ENCODE assay signal across 18 cellular contexts in the genomic region with DNA sequence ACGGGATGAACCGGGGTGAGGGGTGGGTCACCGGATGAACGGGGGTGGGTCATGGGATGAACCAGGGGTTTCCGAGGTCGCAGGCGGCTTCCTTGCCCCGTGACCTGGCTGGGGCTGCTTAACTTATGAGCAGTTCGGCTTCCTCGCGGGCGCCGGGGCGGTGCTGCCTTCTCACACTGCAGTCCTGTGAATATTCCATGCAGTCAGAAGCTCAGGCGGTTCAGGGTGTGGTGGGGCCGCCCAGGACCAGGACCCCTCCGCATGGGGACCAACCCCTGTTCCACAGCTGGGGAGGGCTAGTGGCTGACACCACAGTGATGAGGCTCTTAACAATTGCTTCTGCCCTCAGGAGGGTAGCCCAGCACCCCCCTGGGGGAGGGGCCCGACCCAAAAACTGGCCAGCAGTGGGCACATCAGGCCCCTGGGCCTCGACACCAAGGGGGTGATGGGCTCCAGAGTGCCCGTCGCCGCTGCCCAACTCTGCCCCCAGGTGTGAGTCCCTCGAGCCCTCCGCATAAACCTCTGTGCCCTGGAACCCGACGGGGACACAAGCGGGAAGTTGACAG. TPM values are rescaled to one million over a fixed set of nuclear protein-coding genes. Genes with fewer than 3 reads are reported as not detected.
DNase-seq lines count a peak whose midpoint lies in the region; ATAC-seq, FAIRE-seq and TF ChIP-seq lines count a peak whose summit lies in the region.
"Had no signal": no experiment of that assay in that cellular context is flagged by ENCODE, and none has a peak within 500 bp of the region (broad histone marks: within the 10 kb centered on the region; RNA-seq: fewer than 3 reads in every experiment).

No MANE protein-coding gene starts in this region.

- 89% methylated on average over 19 of the region's 27 CpGs for WGBS in smooth muscle cell (ENCODE audit: low lambda C conversion rate)

- H3K4me2 ChIP-seq in smooth muscle cell = no peak overlapping the region
- H3K4me2 ChIP-seq: neural progenitor cell had no signal

- H4K20me1 ChIP-seq in smooth muscle cell (ENCODE audit: low read depth) = no peaks in the 10 kb centered on the region

- no peaks in the 10 kb centered on the region for H3K4me1 ChIP-seq in smooth muscle cell (ENCODE audit: low read depth)
- H3K4me1 ChIP-seq: breast epithelium, neural progenitor cell, SJCRH30 had no signal

- H3K9ac ChIP-seq in smooth muscle cell (ENCODE audit: low read depth) = no peak overlapping the region
- H3K9ac ChIP-seq: neural progenitor cell had no signal

- H3K27ac ChIP-seq in smooth muscle cell (ENCODE audit: low read depth) = no peak overlapping the region
- H3K27ac ChIP-seq: breast epithelium, neural progenitor cell, SJCRH30 had no signal

- DNase-seq in stimulated activated naive CD8-positive, alpha-beta T cell treated with anti-CD3 and anti-CD28 coated beads, Interleukin-15, amount 100 ng/mL, for 72 hours = no peak
- DNase-seq in stimulated activated naive CD8-positive, alpha-beta T cell treated with anti-CD3 and anti-CD28 coated beads, Interleukin-15, Interleukin-2, amounts not matched to agents 100 U/mL and 50 U/mL, for 24 hours = no peak
- DNase-seq in cerebellar cortex (ENCODE audit: low spot score) (peak; percentile 41), OCI-M1 (lab: John Stamatoyannopoulos, UW) (no peak), smooth muscle cell (lab: John Stamatoyannopoulos, UW; ENCODE audit: unreplicated experiment) (no peak), HTR-8/SVneo (ENCODE audit: insufficient read length, low spot score) (no peak), T-helper 1 cell (no peak)
- DNase-seq in natural killer cell treated with Interleukin-12 subunit alpha and Interleukin-12 subunit beta and Interleukin-15 and Interleukin-18, amount 100 ng/mL, for 72 hours (ENCODE audit: low spot score) = peak; percentile 55
- DNase-seq: activated CD4-positive, alpha-beta T cell treated with anti-CD3 and anti-CD28 coated beads, Interleukin-2, amount 10 ng/mL, durations not matched to agents 24 days and 14 days; mesendoderm; NCI-H187; right cardiac atrium; SJCRH30; stimulated activated CD4-positive, alpha-beta T cell treated with anti-CD3 and anti-CD28 coated beads, Interleukin-1b, Interleukin-23, amount 100 ng/mL, for 48 hours had no signal

- no peak overlapping the region for H3K4me3 Mint-ChIP-seq in stimulated activated naive CD8-positive, alpha-beta T cell treated with anti-CD3 and anti-CD28 coated beads, Interleukin-15, amount 100 ng/mL, for 72 hours
- H3K4me3 Mint-ChIP-seq in natural killer cell treated with Interleukin-12 subunit alpha and Interleukin-12 subunit beta and Interleukin-15 and Interleukin-18, amount 100 ng/mL, for 72 hours = no peak overlapping the region
- H3K4me3 Mint-ChIP-seq: activated CD4-positive, alpha-beta T cell treated with anti-CD3 and anti-CD28 coated beads, Interleukin-2, amount 10 ng/mL, durations not matched to agents 24 days and 14 days; activated T-helper 1 cell treated with anti-CD3 and anti-CD28 coated beads, Interleukin-12 subunit alpha, Interleukin-12 subunit beta, Interleukin-2, Interleukin-4 antibody, amounts not matched to agents 30 ng/mL and 10 ng/mL and 1 ng/mL, durations not matched to agents 14 hours and 24 hours and 36 hours; neural progenitor cell had no signal

- peaks cover 35% of the 10 kb centered on the region for H3K27me3 Mint-ChIP-seq in stimulated activated naive CD8-positive, alpha-beta T cell treated with anti-CD3 and anti-CD28 coated beads, Interleukin-15, amount 100 ng/mL, for 72 hours
- peaks cover 11 to 13% of the 10 kb centered on the region in 2 donors for H3K27me3 Mint-ChIP-seq in natural killer cell treated with Interleukin-12 subunit alpha and Interleukin-12 subunit beta and Interleukin-15 and Interleukin-18, amount 100 ng/mL, for 72 hours

- peak; percentile 39 for ATAC-seq in stimulated activated naive CD8-positive, alpha-beta T cell treated with anti-CD3 and anti-CD28 coated beads, Interleukin-15, amount 100 ng/mL, for 72 hours
- no peak for ATAC-seq in stimulated activated naive CD8-positive, alpha-beta T cell treated with anti-CD3 and anti-CD28 coated beads, Interleukin-15, Interleukin-2, amounts not matched to agents 100 U/mL and 50 U/mL, for 24 hours
- peak in 1 of 2 donors; percentile 27 for ATAC-seq in natural killer cell treated with Interleukin-12 subunit alpha and Interleukin-12 subunit beta and Interleukin-15 and Interleukin-18, amount 100 ng/mL, for 72 hours
- ATAC-seq: right cardiac atrium had no signal

- H2AFZ ChIP-seq in smooth muscle cell (ENCODE audit: low read depth) = no peak overlapping the region
- H2AFZ ChIP-seq: neural progenitor cell had no signal

- FAIRE-seq in HTR-8/SVneo (lab: Jason Lieb, UNC) = no peak
- FAIRE-seq: keratinocyte had no signal

- H3K36me3 Mint-ChIP-seq in natural killer cell treated with Interleukin-12 subunit alpha and Interleukin-12 subunit beta and Interleukin-15 and Interleukin-18, amount 100 ng/mL, for 72 hours = no peaks in the 10 kb centered on the region
- H3K36me3 Mint-ChIP-seq: neural progenitor cell had no signal

- H3K27ac Mint-ChIP-seq in stimulated activated naive CD8-positive, alpha-beta T cell treated with anti-CD3 and anti-CD28 coated beads, Interleukin-15, amount 100 ng/mL, for 72 hours = no peak overlapping the region
- no peak overlapping the region for H3K27ac Mint-ChIP-seq in natural killer cell treated with Interleukin-12 subunit alpha and Interleukin-12 subunit beta and Interleukin-15 and Interleukin-18, amount 100 ng/mL, for 72 hours
- H3K27ac Mint-ChIP-seq: activated CD4-positive, alpha-beta T cell treated with anti-CD3 and anti-CD28 coated beads, Interleukin-2, amount 10 ng/mL, durations not matched to agents 24 days and 14 days; activated T-helper 1 cell treated with anti-CD3 and anti-CD28 coated beads, Interleukin-12 subunit alpha, Interleukin-12 subunit beta, Interleukin-2, Interleukin-4 antibody, amounts not matched to agents 30 ng/mL and 10 ng/mL and 1 ng/mL, durations not matched to agents 14 hours and 24 hours and 36 hours; neural progenitor cell had no signal

- H3K9me3 Mint-ChIP-seq in stimulated activated naive CD8-positive, alpha-beta T cell treated with anti-CD3 and anti-CD28 coated beads, Interleukin-15, amount 100 ng/mL, for 72 hours = no peaks in the 10 kb centered on the region
- no peaks in the 10 kb centered on the region for H3K9me3 Mint-ChIP-seq in natural killer cell treated with Interleukin-12 subunit alpha and Interleukin-12 subunit beta and Interleukin-15 and Interleukin-18, amount 100 ng/mL, for 72 hours
- H3K9me3 Mint-ChIP-seq: activated CD4-positive, alpha-beta T cell treated with anti-CD3 and anti-CD28 coated beads, Interleukin-2, amount 10 ng/mL, durations not matched to agents 24 days and 14 days; activated T-helper 1 cell treated with anti-CD3 and anti-CD28 coated beads, Interleukin-12 subunit alpha, Interleukin-12 subunit beta, Interleukin-2, Interleukin-4 antibody, amounts not matched to agents 30 ng/mL and 10 ng/mL and 1 ng/mL, durations not matched to agents 14 hours and 24 hours and 36 hours had no signal

- H3K9me3 ChIP-seq in smooth muscle cell (replicated peaks; ENCODE audit: low read depth) = no peaks in the 10 kb centered on the region
- H3K9me3 ChIP-seq: breast epithelium, SJCRH30 had no signal

- peaks cover 22% of the 10 kb centered on the region for H3K27me3 ChIP-seq in smooth muscle cell (ENCODE audit: low read depth)
- H3K27me3 ChIP-seq: SJCRH30 had no signal

- H3K36me3 ChIP-seq in smooth muscle cell (ENCODE audit: low read depth) = no peaks in the 10 kb centered on the region
- H3K36me3 ChIP-seq: breast epithelium, neural progenitor cell, SJCRH30 had no signal

- TF ChIP-seq CTCF in smooth muscle cell (IDR thresholded peaks at IDR 0.05; ENCODE audit: borderline replicate concordance, insufficient read depth, poor library complexity, severe bottlenecking) = no peak

- H3K4me3 ChIP-seq in smooth muscle cell = no peak overlapping the region
- H3K4me3 ChIP-seq: breast epithelium, neural progenitor cell, SJCRH30 had no signal

- H3K79me2 ChIP-seq in smooth muscle cell (ENCODE audit: low read depth) = no peaks in the 10 kb centered on the region

- H3F3A ChIP-seq in smooth muscle cell (ENCODE audit: low read depth) = no peaks in the 10 kb centered on the region

- no peaks in the 10 kb centered on the region for H3K4me1 Mint-ChIP-seq in stimulated activated naive CD8-positive, alpha-beta T cell treated with anti-CD3 and anti-CD28 coated beads, Interleukin-15, amount 100 ng/mL, for 72 hours
- no peaks in the 10 kb centered on the region for H3K4me1 Mint-ChIP-seq in natural killer cell treated with Interleukin-12 subunit alpha and Interleukin-12 subunit beta and Interleukin-15 and Interleukin-18, amount 100 ng/mL, for 72 hours (ENCODE audit: low read depth in 2 of 2)
- H3K4me1 Mint-ChIP-seq: activated CD4-positive, alpha-beta T cell treated with anti-CD3 and anti-CD28 coated beads, Interleukin-2, amount 10 ng/mL, durations not matched to agents 24 days and 14 days; neural progenitor cell had no signal

RNA-seq across cellular contexts. Expression of gene SLC9A3, which starts 30.9 kb away (rescaled TPM):
- 1 to 10 TPM in 1 of 2 donors, under 1 TPM in 1; 0.21 to 1.1 TPM for total RNA-seq in natural killer cell treated with Interleukin-12 subunit alpha and Interleukin-12 subunit beta and Interleukin-15 and Interleukin-18, amount 100 ng/mL, for 72 hours
- total RNA-seq in smooth muscle cell = 1.1 and 1.8 TPM in 2 replicates
- 0.96 and 1.1 TPM in 2 replicates for polyA plus RNA-seq in smooth muscle cell

RNA-seq across cellular contexts. Expression of gene CEP72, which starts 57.0 kb away (rescaled TPM):
- 10 to 100 TPM; 15.3 to 58.1 TPM for total RNA-seq in natural killer cell treated with Interleukin-12 subunit alpha and Interleukin-12 subunit beta and Interleukin-15 and Interleukin-18, amount 100 ng/mL, for 72 hours
- 3.5 and 4.0 TPM in 2 replicates for total RNA-seq in smooth muscle cell
- 0.77 and 2.7 TPM in 2 replicates for polyA plus RNA-seq in smooth muscle cell

Comparison
In these comparisons a context has a peak if more than half of its experiments do, and no peak if none do; other contexts are left out.
1. DNase-seq: peak in cerebellar cortex (single experiment) and natural killer cell treated with Interleukin-12 subunit alpha and Interleukin-12 subunit beta and Interleukin-15 and Interleukin-18, amount 100 ng/mL, for 72 hours (single experiment); none in stimulated activated naive CD8-positive, alpha-beta T cell treated with anti-CD3 and anti-CD28 coated beads, Interleukin-15, amount 100 ng/mL, for 72 hours (0 of 2), stimulated activated naive CD8-positive, alpha-beta T cell treated with anti-CD3 and anti-CD28 coated beads, Interleukin-15, Interleukin-2, amounts not matched to agents 100 U/mL and 50 U/mL, for 24 hours (single experiment), OCI-M1 (single experiment), smooth muscle cell (single experiment), HTR-8/SVneo (single experiment) and T-helper 1 cell (0 of 5).